9 cellular contexts compared by ENCODE assay signal in genomic region chr6:52420668-52421358, GRCh38. TPM values are rescaled to one million over a fixed set of nuclear protein-coding genes. Genes with fewer than 3 reads are reported as not detected.
DNase-seq lines count a peak whose midpoint lies in the region; ATAC-seq, FAIRE-seq and TF ChIP-seq lines count a peak whose summit lies in the region.
"Had no signal": no experiment of that assay in that cellular context is flagged by ENCODE, and none has a peak within 500 bp of the region (broad histone marks: within the 10 kb centered on the region; RNA-seq: fewer than 3 reads in every experiment).

No MANE protein-coding gene starts in this region.

- peak overlapping the region; percentile 84 for H3K27ac ChIP-seq in smooth muscle cell (ENCODE audit: low read depth)

- H3K9me3 ChIP-seq in iPS-15b (ENCODE audit: control insufficient read depth, insufficient read depth, low read length) (no peaks in the 10 kb centered on the region), smooth muscle cell (replicated peaks; ENCODE audit: low read depth) (no peaks in the 10 kb centered on the region), T-helper 17 cell (ENCODE audit: control insufficient read depth, low read length, poor library complexity, severe bottlenecking) (no peaks in the 10 kb centered on the region)

- H2AFZ ChIP-seq in smooth muscle cell (ENCODE audit: low read depth), result peak overlapping the region; percentile 83

- peak; percentile 52 for DNase-seq in DMS114 treated with DMSO at 0.1 percent for 48 hours (lab: John Stamatoyannopoulos, UW; ENCODE audit: unreplicated experiment)
- peak; percentile 52 to 86 (median 73) for DNase-seq in NCI-H1417 (lab: John Stamatoyannopoulos, UW)
- no peak for DNase-seq in WTC11 (ENCODE audit: low spot score)
- DNase-seq in smooth muscle cell (lab: John Stamatoyannopoulos, UW; ENCODE audit: unreplicated experiment), result no peak
- no peak for DNase-seq in HTR-8/SVneo (ENCODE audit: insufficient read length, low spot score)
- no peak for DNase-seq in T-helper 17 cell

- peaks cover 5% of the 10 kb centered on the region for H3F3A ChIP-seq in smooth muscle cell (ENCODE audit: low read depth)

- peak overlapping the region; percentile 78 for H3K4me3 ChIP-seq in iPS-15b (ENCODE audit: low read depth, low read length)
- H3K4me3 ChIP-seq in smooth muscle cell, result peak overlapping the region; percentile 65

- peak overlapping the region; percentile 94 for H3K4me2 ChIP-seq in smooth muscle cell

- ATAC-seq in WTC11 (peak; percentile 20), GM18870 (IDR thresholded peaks at IDR 0.05; ENCODE audit: unreplicated experiment) (no peak), T-helper 17 cell (no peak)

- WGBS in smooth muscle cell (ENCODE audit: low lambda C conversion rate), result under 1% methylated on average over 21 of the region's 21 CpGs

- peaks cover 18% of the 10 kb centered on the region for H3K4me1 Mint-ChIP-seq in WTC11
- H3K4me1 Mint-ChIP-seq in T-helper 17 cell, result peaks cover 4% of the 10 kb centered on the region

- CTCF ChIA-PET in WTC11 (lab: Charles Lee), result interaction anchor here (0.7 to 3.1 kb wide), 6 partner anchors 156 to 255 kb away, joined by 3 to 20 read pairs (median 6); partner anchors contain the start of gene TRAM2

- POLR2A ChIA-PET in WTC11 (lab: Charles Lee), result interaction anchor here (1.8 kb wide), 1 partner anchor 157 kb away, joined by 5 read pairs; the partner anchor contains the start of gene TRAM2

- no peaks in the 10 kb centered on the region for H3K9me3 Mint-ChIP-seq in WTC11
- H3K9me3 Mint-ChIP-seq: IgD-negative memory B cell had no signal

- no peaks in the 10 kb centered on the region for H4K20me1 ChIP-seq in smooth muscle cell (ENCODE audit: low read depth)

- H3K27ac Mint-ChIP-seq in WTC11, result no peak overlapping the region
- no peak overlapping the region for H3K27ac Mint-ChIP-seq in T-helper 17 cell
- H3K27ac Mint-ChIP-seq: IgD-negative memory B cell had no signal

- H3K4me3 Mint-ChIP-seq in WTC11, result no peak overlapping the region
- no peak overlapping the region for H3K4me3 Mint-ChIP-seq in T-helper 17 cell
- H3K4me3 Mint-ChIP-seq: IgD-negative memory B cell had no signal

- H3K27me3 ChIP-seq in iPS-15b (ENCODE audit: control insufficient read depth, insufficient read depth, low read length) (no peaks in the 10 kb centered on the region), smooth muscle cell (ENCODE audit: low read depth) (no peaks in the 10 kb centered on the region)

- no peak for TF ChIP-seq CTCF in WTC11 (IDR thresholded peaks at IDR 0.05)
- TF ChIP-seq CTCF in smooth muscle cell (IDR thresholded peaks at IDR 0.05; ENCODE audit: borderline replicate concordance, insufficient read depth, poor library complexity, severe bottlenecking), result no peak

- H3K9ac ChIP-seq in iPS-15b (ENCODE audit: low read depth, low read length) (no peak overlapping the region), smooth muscle cell (ENCODE audit: low read depth) (peak overlapping the region; percentile 96)

- H3K79me2 ChIP-seq in smooth muscle cell (ENCODE audit: low read depth), result no peaks in the 10 kb centered on the region

- FAIRE-seq in HTR-8/SVneo (lab: Jason Lieb, UNC), result no peak

- H3K4me1 ChIP-seq in iPS-15b (ENCODE audit: control insufficient read depth, insufficient read depth, low read length), result peaks cover 2% of the 10 kb centered on the region
- peaks cover 18% of the 10 kb centered on the region for H3K4me1 ChIP-seq in smooth muscle cell (ENCODE audit: low read depth)

- H3K36me3 Mint-ChIP-seq in WTC11 (no peaks in the 10 kb centered on the region), T-helper 17 cell (ENCODE audit: low read depth) (no peaks in the 10 kb centered on the region)
- H3K36me3 Mint-ChIP-seq: IgD-negative memory B cell had no signal

- H3K27me3 Mint-ChIP-seq in WTC11 (ENCODE audit: low read depth), result no peaks in the 10 kb centered on the region
- no peaks in the 10 kb centered on the region for H3K27me3 Mint-ChIP-seq in T-helper 17 cell
- H3K27me3 Mint-ChIP-seq: IgD-negative memory B cell had no signal

- H3K36me3 ChIP-seq in iPS-15b (ENCODE audit: control insufficient read depth, insufficient read depth, low read length) (no peaks in the 10 kb centered on the region), smooth muscle cell (ENCODE audit: low read depth) (no peaks in the 10 kb centered on the region)

TF ChIP-seq in WTC11, 78 proteins besides CTCF, POLR2A, EP300 and RAD21:
- TF ChIP-seq IRF1 (CRISPR knock-in tag; IDR thresholded peaks at IDR 0.05) (no peak), PRDM15 (CRISPR knock-in tag; IDR thresholded peaks at IDR 0.05) (peak; percentile 85)

RNA-seq across cellular contexts. Expression of gene EFHC1, which starts 0.7 kb away (rescaled TPM):
- total RNA-seq in WTC11 (2021), result 13.4 to 19.2 TPM (median 15.5 TPM) in 3 replicates
- total RNA-seq in smooth muscle cell, result 17.4 and 25.9 TPM in 2 replicates
- polyA plus RNA-seq in smooth muscle cell, result 11.0 and 17.1 TPM in 2 replicates
- total RNA-seq in T-helper 17 cell, result 1 to 10 TPM; 5.3 to 7.5 TPM

RNA-seq across cellular contexts. Expression of gene PAQR8, which starts 58.9 kb away (rescaled TPM):
- 11.1 to 12.5 TPM (median 11.7 TPM) in 3 replicates for total RNA-seq in WTC11 (2021)
- total RNA-seq in smooth muscle cell, result 6.1 and 8.4 TPM in 2 replicates
- polyA plus RNA-seq in smooth muscle cell, result 4.3 and 7.8 TPM in 2 replicates
- 1 to 10 TPM; 3.6 to 7.7 TPM for total RNA-seq in T-helper 17 cell

Comparison
In these comparisons a context has a peak if more than half of its experiments do, and no peak if none do; other contexts are left out.
1. DNase-seq: peak in DMS114 treated with DMSO at 0.1 percent for 48 hours (single experiment) and NCI-H1417 (3 of 3); none in WTC11 (single experiment), smooth muscle cell (single experiment), HTR-8/SVneo (single experiment) and T-helper 17 cell (0 of 3).